In genomic region chr1:11768821-11769220, GRCh38 we compare ENCODE assay signal across 34 cellular contexts. TPM values are rescaled to one million over a fixed set of nuclear protein-coding genes. Genes with fewer than 3 reads are reported as not detected.
DNase-seq lines count a peak whose midpoint lies in the region; TF ChIP-seq lines count a peak whose summit lies in the region.
"Had no signal": no experiment of that assay in that cellular context is flagged by ENCODE, and none has a peak within 500 bp of the region (broad histone marks: within the 10 kb centered on the region; RNA-seq: fewer than 3 reads in every experiment).

No MANE protein-coding gene starts in this region.

- H3K4me1 Mint-ChIP-seq in nephron progenitor cell, result peaks cover 23% of the 10 kb centered on the region
- H3K4me1 Mint-ChIP-seq in activated CD4-positive, alpha-beta memory T cell treated with anti-CD3 and anti-CD28 coated beads for 36 hours (ENCODE audit: low read depth), result no peaks in the 10 kb centered on the region
- H3K4me1 Mint-ChIP-seq: mesothelial cell of epicardium, natural killer cell had no signal

- no peak overlapping the region for H3K4me3 ChIP-seq in GM23248
- no peak overlapping the region for H3K4me3 ChIP-seq in adipocyte (ENCODE audit: low read length)
- H3K4me3 ChIP-seq: coronary artery, gastroesophageal sphincter, GM12878, left lung, ovary, SJCRH30, spleen had no signal

- no peaks in the 10 kb centered on the region for H3K27me3 ChIP-seq in GM23248 (replicated peaks; ENCODE audit: insufficient read depth)
- peaks cover 21% of the 10 kb centered on the region for H3K27me3 ChIP-seq in adipocyte (replicated peaks; ENCODE audit: control insufficient read depth, insufficient read depth, low read length)
- H3K27me3 ChIP-seq: BE2C, ovary had no signal

- no peak overlapping the region for H2AFZ ChIP-seq in GM23248

- intact Hi-C loops in activated CD4-positive, alpha-beta memory T cell treated with anti-CD3 and anti-CD28 coated beads for 36 hours (cut with micrococcal nuclease), result no loop called here

- H3K36me3 Mint-ChIP-seq in nephron progenitor cell (ENCODE audit: low read depth), result no peaks in the 10 kb centered on the region
- no peaks in the 10 kb centered on the region for H3K36me3 Mint-ChIP-seq in activated CD4-positive, alpha-beta memory T cell treated with anti-CD3 and anti-CD28 coated beads for 36 hours
- H3K36me3 Mint-ChIP-seq: activated naive CD8-positive, alpha-beta T cell; IgD-negative memory B cell; mesothelial cell of epicardium; natural killer cell had no signal

- no peaks in the 10 kb centered on the region for H3F3A ChIP-seq in GM23248 (ENCODE audit: insufficient read depth)

- H3K27me3 Mint-ChIP-seq in nephron progenitor cell (ENCODE audit: low read depth, poor library complexity), result peaks cover 3% of the 10 kb centered on the region
- H3K27me3 Mint-ChIP-seq in activated CD4-positive, alpha-beta memory T cell treated with anti-CD3 and anti-CD28 coated beads for 36 hours, result no peaks in the 10 kb centered on the region
- H3K27me3 Mint-ChIP-seq: activated CD8-positive, alpha-beta T cell treated with anti-CD3 and anti-CD28 coated beads for 36 hours; activated naive CD8-positive, alpha-beta T cell; IgD-negative memory B cell had no signal

- no peak overlapping the region for H3K4me2 ChIP-seq in GM23248 (ENCODE audit: unreplicated experiment)

- H3K9me3 Mint-ChIP-seq in nephron progenitor cell, result no peaks in the 10 kb centered on the region
- no peaks in the 10 kb centered on the region for H3K9me3 Mint-ChIP-seq in activated CD4-positive, alpha-beta memory T cell treated with anti-CD3 and anti-CD28 coated beads for 36 hours
- H3K9me3 Mint-ChIP-seq: activated CD8-positive, alpha-beta T cell treated with anti-CD3 and anti-CD28 coated beads for 36 hours; IgD-negative memory B cell; mesothelial cell of epicardium; natural killer cell had no signal

- DNase-seq in NCI-H82 (lab: John Stamatoyannopoulos, UW) (peak; percentile 28), NCI-H82 treated with DMSO at 0.1 percent for 48 hours (lab: John Stamatoyannopoulos, UW; ENCODE audit: unreplicated experiment) (no peak), GM23248 (peak; percentile 22), adipocyte (ENCODE audit: low read depth) (peak; percentile 21), myocyte (ENCODE audit: low read depth) (peak; percentile 36), nephron progenitor cell (no peak)
- no peak for DNase-seq in stimulated activated CD4-positive, alpha-beta T cell treated with anti-CD3 and anti-CD28 coated beads, Interleukin-4, amount 100 ng/mL, for 1 hour
- DNase-seq in activated CD4-positive, alpha-beta memory T cell treated with anti-CD3 and anti-CD28 coated beads for 36 hours, result no peak
- DNase-seq: activated CD4-positive, alpha-beta T cell treated with anti-CD3 and anti-CD28 coated beads for 1 hour; activated CD8-positive, alpha-beta T cell treated with anti-CD3 and anti-CD28 coated beads for 36 hours; BE2C; DMS79 treated with DMSO at 0.1 percent for 48 hours; effector memory CD4-positive, alpha-beta T cell; GOT3; hippocampal formation; left lung; natural killer cell; NCI-H1105; NCI-H1930; NCI-H226; NCI-H748 treated with DMSO at 0.1 percent for 48 hours; retina; SJCRH30; spleen; trophoblast cell had no signal

- H3K79me2 ChIP-seq in GM23248 (ENCODE audit: insufficient read depth), result no peaks in the 10 kb centered on the region

- H3K36me3 ChIP-seq in GM23248 (ENCODE audit: low read depth), result no peaks in the 10 kb centered on the region
- H3K36me3 ChIP-seq in adipocyte (ENCODE audit: control insufficient read depth, insufficient read depth, low read length, severe bottlenecking), result no peaks in the 10 kb centered on the region
- H3K36me3 ChIP-seq: BE2C, gastroesophageal sphincter, left lung, ovary, SJCRH30, spleen had no signal

- no peak overlapping the region for H3K27ac Mint-ChIP-seq in nephron progenitor cell
- no peak overlapping the region for H3K27ac Mint-ChIP-seq in activated CD4-positive, alpha-beta memory T cell treated with anti-CD3 and anti-CD28 coated beads for 36 hours
- H3K27ac Mint-ChIP-seq: activated CD8-positive, alpha-beta T cell treated with anti-CD3 and anti-CD28 coated beads for 36 hours; activated naive CD8-positive, alpha-beta T cell; IgD-negative memory B cell; mesothelial cell of epicardium; natural killer cell had no signal

- H3K9ac ChIP-seq in GM23248, result no peak overlapping the region
- H3K9ac ChIP-seq in adipocyte (ENCODE audit: low read length), result no peak overlapping the region

- POLR2A ChIA-PET in activated CD4-positive, alpha-beta memory T cell treated with anti-CD3 and anti-CD28 coated beads for 36 hours (lab: Charles Lee), result no interaction called here

- no peaks in the 10 kb centered on the region for H3K9me3 ChIP-seq in GM23248 (ENCODE audit: low read depth)
- H3K9me3 ChIP-seq in adipocyte (ENCODE audit: control insufficient read depth, low read length), result no peaks in the 10 kb centered on the region
- H3K9me3 ChIP-seq: BE2C, gastroesophageal sphincter, left lung, ovary, SJCRH30, spleen had no signal

- no peak for TF ChIP-seq CTCF in nephron progenitor cell (IDR thresholded peaks at IDR 0.05)

- no peak overlapping the region for H3K27ac ChIP-seq in GM23248
- H3K27ac ChIP-seq: coronary artery, gastroesophageal sphincter, left lung, ovary, SJCRH30, spleen had no signal

- CTCF ChIA-PET in activated CD4-positive, alpha-beta memory T cell treated with anti-CD3 and anti-CD28 coated beads for 36 hours (lab: Charles Lee), result no interaction called here

- no peaks in the 10 kb centered on the region for H4K20me1 ChIP-seq in GM23248 (ENCODE audit: insufficient read depth)

- 29 to 47% methylated on average over 4 of the region's 4 CpGs for WGBS in GM23248 (ENCODE audit: low coverage in 1 of 2, low lambda C conversion rate in 2 of 2, missing lambda C conversion rate in 2 of 2), 2 experiments

- H3K4me1 ChIP-seq in GM23248 (ENCODE audit: insufficient read depth) (no peaks in the 10 kb centered on the region), adipocyte (ENCODE audit: control insufficient read depth, insufficient read depth, low read length) (no peaks in the 10 kb centered on the region)
- H3K4me1 ChIP-seq: BE2C, gastroesophageal sphincter, left lung, SJCRH30 had no signal

- no peaks in the 10 kb centered on the region for H3K9me2 ChIP-seq in GM23248 (ENCODE audit: insufficient read depth)

- no peak overlapping the region for H3K4me3 Mint-ChIP-seq in nephron progenitor cell
- no peak overlapping the region for H3K4me3 Mint-ChIP-seq in activated CD4-positive, alpha-beta memory T cell treated with anti-CD3 and anti-CD28 coated beads for 36 hours
- H3K4me3 Mint-ChIP-seq: activated CD8-positive, alpha-beta T cell treated with anti-CD3 and anti-CD28 coated beads for 36 hours; activated naive CD8-positive, alpha-beta T cell; IgD-negative memory B cell; mesothelial cell of epicardium; natural killer cell had no signal

- in situ Hi-C loops in GM23248 (cut with MboI), result no loop called here

RNA-seq across cellular contexts. Expression of gene C1orf167, which starts 6.8 kb away (rescaled TPM):
- not detected in 2 replicates for total RNA-seq in GM23248 (2014; rRNA removed; shearing (Covaris generic))
- polyA plus RNA-seq in GM23248 (2016; fragmentation: Nextera tagmentation; extraction: Ambion mirVana), result 0.43 TPM in 1 of 2 replicates, not detected in the other
- 4.8 and 5.1 TPM in 2 replicates for total RNA-seq in myocyte
- 1.4 TPM for polyA plus RNA-seq in myocyte (2012)
- total RNA-seq in activated CD4-positive, alpha-beta memory T cell treated with anti-CD3 and anti-CD28 coated beads for 36 hours, result not detected
- total RNA-seq: activated CD8-positive, alpha-beta T cell treated with anti-CD3 and anti-CD28 coated beads for 36 hours; astrocyte; SJCRH30; T-helper 1 cell treated with Interleukin-12 subunit alpha and Interleukin-12 subunit beta and Interleukin-4 antibody, amounts not matched to agents 30 ng/mL and 1 ng/mL, for 36 hours had no signal
- polyA plus RNA-seq: GM12878, IgD-negative memory B cell had no signal

RNA-seq across cellular contexts. Expression of gene AGTRAP, which starts 32.9 kb away (rescaled TPM):
- total RNA-seq in GM23248 (2014; rRNA removed; shearing (Covaris generic)), result 86.8 and 113 TPM in 2 replicates
- 121 TPM in 2 replicates for polyA plus RNA-seq in GM23248 (2016; fragmentation: Nextera tagmentation; extraction: Ambion mirVana)
- total RNA-seq in myocyte, result 34.1 and 44.5 TPM in 2 replicates
- polyA plus RNA-seq in myocyte (2012), result 62.5 TPM
- 10 to 100 TPM; 16.5 to 18.0 TPM for total RNA-seq in activated CD4-positive, alpha-beta memory T cell treated with anti-CD3 and anti-CD28 coated beads for 36 hours

RNA-seq across cellular contexts. Expression of gene MTHFR, which starts 36.9 kb away (rescaled TPM):
- total RNA-seq in GM23248 (2014; rRNA removed; shearing (Covaris generic)), result 6.6 and 16.1 TPM in 2 replicates
- polyA plus RNA-seq in GM23248 (2016; fragmentation: Nextera tagmentation; extraction: Ambion mirVana), result 5.1 and 6.5 TPM in 2 replicates
- total RNA-seq in myocyte, result 32.5 and 39.6 TPM in 2 replicates
- 16.6 TPM for polyA plus RNA-seq in myocyte (2012)
- total RNA-seq in activated CD4-positive, alpha-beta memory T cell treated with anti-CD3 and anti-CD28 coated beads for 36 hours, result 10 to 100 TPM; 12.8 to 13.3 TPM

RNA-seq across cellular contexts. Expression of gene CLCN6, which starts 37.2 kb away (rescaled TPM):
- 4.3 and 5.4 TPM in 2 replicates for total RNA-seq in GM23248 (2014; rRNA removed; shearing (Covaris generic))
- 4.4 and 4.9 TPM in 2 replicates for polyA plus RNA-seq in GM23248 (2016; fragmentation: Nextera tagmentation; extraction: Ambion mirVana)
- total RNA-seq in myocyte, result 16.0 and 22.2 TPM in 2 replicates
- polyA plus RNA-seq in myocyte (2012), result 15.6 TPM
- total RNA-seq in activated CD4-positive, alpha-beta memory T cell treated with anti-CD3 and anti-CD28 coated beads for 36 hours, result 10 to 100 TPM; 11.3 to 11.6 TPM

Comparison
In these comparisons a context has a peak if more than half of its experiments do, and no peak if none do; other contexts are left out.
1. DNase-seq: peak in NCI-H82 (single experiment), GM23248 (single experiment), adipocyte (single experiment) and myocyte (single experiment); none in NCI-H82 treated with DMSO at 0.1 percent for 48 hours (single experiment), stimulated activated CD4-positive, alpha-beta T cell treated with anti-CD3 and anti-CD28 coated beads, Interleukin-4, amount 100 ng/mL, for 1 hour (single experiment), nephron progenitor cell (single experiment) and activated CD4-positive, alpha-beta memory T cell treated with anti-CD3 and anti-CD28 coated beads for 36 hours (single experiment).